1 cellular context compared by ENCODE assay signal in genomic region chr4:152579916-152580315, GRCh38.
A peak's percentile ranks its signal among the peaks of the same experiment; 100 is the strongest.
TF ChIP-seq lines count a peak whose summit lies in the region.

No MANE protein-coding gene starts in this region.

TF ChIP-seq in K562, 482 proteins besides CTCF, POLR2A, EP300 and RAD21 (continued from another document):
- TF ChIP-seq NFE2 (IDR thresholded peaks at IDR 0.05; ENCODE audit: low read depth) (peak; percentile 90), E2F3 (CRISPR knock-in tag; IDR thresholded peaks at IDR 0.05) (no peak), VEZF1 (CRISPR knock-in tag; IDR thresholded peaks at IDR 0.05) (peak; percentile 22; the same call in 1 of the 2 replicates), CREM (IDR thresholded peaks at IDR 0.05; ENCODE audit: low read depth) (0 out of 2 replicates have a peak, but pooled peaks have one; percentile 10), SOX6 (IDR thresholded peaks at IDR 0.05) (peak; percentile 77), ARID1B (IDR thresholded peaks at IDR 0.05) (peak; percentile 56), ZBTB9 (CRISPR knock-in tag; IDR thresholded peaks at IDR 0.05) (no peak), C11orf30 (IDR thresholded peaks at IDR 0.05; ENCODE audit: low read depth) (peak; percentile 65), CTBP1 (IDR thresholded peaks at IDR 0.05; ENCODE audit: borderline replicate concordance) (peak; percentile 12; the same call in 1 of the 2 replicates), DPF2 (IDR thresholded peaks at IDR 0.05) (peak; percentile 60), PBX2 (CRISPR knock-in tag; IDR thresholded peaks at IDR 0.05; ENCODE audit: low read depth) (no peak), PBX2 (tag; conservative IDR thresholded peaks at IDR 0.05; ENCODE audit: low read depth) (peak; percentile 18; the same call in 1 of the 2 replicates), PKNOX1 (IDR thresholded peaks at IDR 0.05) (0 out of 2 replicates have a peak, but pooled peaks have one; percentile 19), ZNF174 (CRISPR knock-in tag; IDR thresholded peaks at IDR 0.05) (no peak), CBFA2T2 (conservative IDR thresholded peaks at IDR 0.05) (0 out of 2 replicates have a peak, but pooled peaks have one; percentile 8), MEIS2 (IDR thresholded peaks at IDR 0.05; ENCODE audit: partially characterized antibody) (peak; percentile 71), FOXP1 (CRISPR knock-in tag; IDR thresholded peaks at IDR 0.05) (no peak), NFIX (CRISPR knock-in tag; IDR thresholded peaks at IDR 0.05; ENCODE audit: low read depth) (no peak), UBTF (IDR thresholded peaks at IDR 0.05; ENCODE audit: borderline replicate concordance in 1 of 2, low read depth in 2 of 2, low read length in 2 of 2) (peak; percentile 76 to 90; a peak in 2 of 4 replicates), SMARCA4 (IDR thresholded peaks at IDR 0.05) (peak; percentile 61; the same call in 1 of the 2 replicates), CAMTA2 (CRISPR knock-in tag; conservative IDR thresholded peaks at IDR 0.05) (no peak)
